In the genomic region with DNA sequence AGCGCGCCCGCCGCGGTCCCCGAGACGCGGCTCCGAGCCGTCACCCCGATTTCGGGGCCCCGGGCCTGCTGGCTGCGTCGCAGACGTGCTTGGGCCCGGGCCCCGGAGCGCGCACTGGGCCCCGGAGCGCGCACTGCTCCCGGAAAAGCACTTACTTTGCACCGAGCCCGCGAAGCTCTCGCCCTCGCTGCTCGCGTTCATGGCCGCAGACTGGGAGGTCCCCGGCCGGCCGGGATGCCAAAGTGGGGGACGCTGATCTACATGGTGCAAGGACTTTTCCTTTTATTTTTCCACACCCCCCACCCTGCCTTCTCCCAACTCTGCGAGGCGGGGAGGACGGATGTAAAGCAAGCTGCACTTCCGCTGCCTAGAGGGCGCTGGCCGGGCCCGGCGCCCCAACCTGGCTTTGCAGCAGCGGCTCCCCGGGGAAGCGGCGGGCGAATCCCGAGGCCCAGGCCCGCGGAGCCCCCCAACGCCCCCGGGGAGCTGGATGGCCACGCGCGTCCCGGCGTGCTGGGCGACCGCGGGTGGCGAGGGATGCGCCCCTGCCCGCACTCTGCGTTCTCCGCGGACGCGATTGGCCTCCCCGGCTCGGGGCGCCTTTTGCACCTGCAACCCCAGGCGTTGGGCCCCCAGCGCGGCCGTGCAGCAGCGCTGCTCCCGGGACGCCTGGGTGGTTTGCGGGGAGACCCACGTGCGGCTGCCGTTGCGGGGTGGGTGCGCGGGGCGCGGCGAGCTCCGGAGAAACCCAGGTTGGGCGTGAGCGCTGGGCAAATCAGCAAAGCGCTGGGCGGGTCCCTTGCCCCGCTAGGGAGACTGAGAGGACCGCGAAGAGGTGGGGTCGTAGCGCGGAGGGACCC, we compare ENCODE assay signal across 8 cellular contexts. TPM values are rescaled to one million over a fixed set of nuclear protein-coding genes. Genes with fewer than 3 reads are reported as not detected.
A peak's percentile ranks its signal among the peaks of the same experiment; 100 is the strongest.
DNase-seq lines count a peak whose midpoint lies in the region; ATAC-seq, FAIRE-seq and TF ChIP-seq lines count a peak whose summit lies in the region.

ZFP64 (minus strand) TSS at position 344 of the 860 bp plus-strand sequence; CDS start at position 201, 143 bp downstream.

- TF ChIP-seq CTCF in astrocyte (IDR thresholded peaks at IDR 0.05; ENCODE audit: insufficient read depth, low read depth, low read length) = peak; percentile 33

- H3K4me3 Mint-ChIP-seq in T-helper 2 cell treated with Interferon-gamma antibody and Interleukin-4, amounts not matched to agents 5 μg/mL and 100 μg/mL, for 36 hours = peak within 1 kb of the TSS; percentile 93
- peak within 1 kb of the TSS; percentile 98 for H3K4me3 Mint-ChIP-seq in astrocyte (ENCODE audit: unreplicated experiment)

- no peaks in the 10 kb centered on the region for H3K36me3 ChIP-seq in astrocyte (ENCODE audit: insufficient read depth, low read length)

- H3K9me3 Mint-ChIP-seq in T-helper 2 cell treated with Interferon-gamma antibody and Interleukin-4, amounts not matched to agents 5 μg/mL and 100 μg/mL, for 36 hours = no peaks in the 10 kb centered on the region
- no peaks in the 10 kb centered on the region for H3K9me3 Mint-ChIP-seq in astrocyte (ENCODE audit: unreplicated experiment)

- H3K4me2 ChIP-seq in astrocyte (ENCODE audit: low read length) = peak within 1 kb of the TSS; percentile 91

- H3K9ac ChIP-seq in astrocyte (ENCODE audit: low read length) = peak within 1 kb of the TSS; percentile 84

- H3K79me2 ChIP-seq in astrocyte (ENCODE audit: insufficient read depth, low read length) = peaks cover 39% of the 10 kb centered on the region

- H3K36me3 Mint-ChIP-seq in T-helper 2 cell treated with Interferon-gamma antibody and Interleukin-4, amounts not matched to agents 5 μg/mL and 100 μg/mL, for 36 hours (ENCODE audit: low read depth) = no peaks in the 10 kb centered on the region
- peaks cover 1% of the 10 kb centered on the region for H3K36me3 Mint-ChIP-seq in astrocyte (ENCODE audit: low read depth, unreplicated experiment)

- H3K27ac Mint-ChIP-seq in T-helper 2 cell treated with Interferon-gamma antibody and Interleukin-4, amounts not matched to agents 5 μg/mL and 100 μg/mL, for 36 hours = peak within 1 kb of the TSS; percentile 90
- peak within 1 kb of the TSS; percentile 87 for H3K27ac Mint-ChIP-seq in astrocyte (ENCODE audit: unreplicated experiment)

- H3K4me1 ChIP-seq in astrocyte (ENCODE audit: insufficient read depth, low read length) = peaks cover 8% of the 10 kb centered on the region

- H3K9me3 ChIP-seq in astrocyte (ENCODE audit: insufficient read depth, low read depth, low read length) = no peaks in the 10 kb centered on the region

- H3K27me3 Mint-ChIP-seq in T-helper 2 cell treated with Interferon-gamma antibody and Interleukin-4, amounts not matched to agents 5 μg/mL and 100 μg/mL, for 36 hours (ENCODE audit: low read depth) = no peaks in the 10 kb centered on the region
- H3K27me3 Mint-ChIP-seq in astrocyte (ENCODE audit: low read depth, unreplicated experiment) = no peaks in the 10 kb centered on the region

- H3K4me1 Mint-ChIP-seq in T-helper 2 cell treated with Interferon-gamma antibody and Interleukin-4, amounts not matched to agents 5 μg/mL and 100 μg/mL, for 36 hours (ENCODE audit: low read depth) = peaks cover 17% of the 10 kb centered on the region
- H3K4me1 Mint-ChIP-seq in astrocyte (ENCODE audit: low read depth, unreplicated experiment) = no peaks in the 10 kb centered on the region

- no peaks in the 10 kb centered on the region for H3K27me3 ChIP-seq in astrocyte (ENCODE audit: insufficient read depth, low read length)

- H4K20me1 ChIP-seq in astrocyte (ENCODE audit: insufficient read depth, low read length) = peaks cover 7% of the 10 kb centered on the region

- peak within 1 kb of the TSS; percentile 92 for H2AFZ ChIP-seq in astrocyte (ENCODE audit: low read depth, low read length)

- peak; percentile 54 for FAIRE-seq in GM12891 (lab: Jason Lieb, UNC)
- no peak for FAIRE-seq in astrocyte (lab: Jason Lieb, UNC)

- peak; percentile 82 for ATAC-seq in HG02642 (IDR thresholded peaks at IDR 0.05; ENCODE audit: poor library complexity, unreplicated experiment)

- H3K4me3 ChIP-seq in astrocyte (ENCODE audit: insufficient read depth, low read depth, low read length) = peak within 1 kb of the TSS; percentile 90

- peak; percentile 75 for DNase-seq in GM12891 (ENCODE audit: insufficient read length, low spot score)
- DNase-seq in NCI-H1105 treated with DMSO at 0.1 percent for 48 hours (lab: John Stamatoyannopoulos, UW) = peak; percentile 69
- peak; percentile 75 for DNase-seq in T-helper 2 cell treated with Interferon-gamma antibody and Interleukin-4, amounts not matched to agents 5 μg/mL and 100 μg/mL, for 36 hours (ENCODE audit: low spot score)
- peak; percentile 64 for DNase-seq in astrocyte (ENCODE audit: low read depth)
- peak; percentile 83 for DNase-seq in hepatic stellate cell (ENCODE audit: low spot score)
- DNase-seq in retina = peak; percentile 94
- no peak for DNase-seq in OCI-M2 (lab: John Stamatoyannopoulos, UW; ENCODE audit: unreplicated experiment)

- peak within 1 kb of the TSS; percentile 65 for H3K27ac ChIP-seq in astrocyte (ENCODE audit: low read depth, low read length)

- peak; percentile 14 for TF ChIP-seq POLR2A in GM12891 (IDR thresholded peaks at IDR 0.05; ENCODE audit: low read depth, low read length)

TF ChIP-seq in GM12891, 5 proteins besides CTCF, POLR2A, EP300 and RAD21:
- TF ChIP-seq SPI1 (IDR thresholded peaks at IDR 0.05; ENCODE audit: low read depth, low read length) (peak; percentile 57), POU2F2 (IDR thresholded peaks at IDR 0.05; ENCODE audit: low read depth, low read length) (no peak; the same call in none of the 2 replicates), TAF1 (IDR thresholded peaks at IDR 0.05; ENCODE audit: low read depth, low read length) (peak; percentile 39)

RNA-seq across cellular contexts. Expression of gene ZFP64, which starts in this region (rescaled TPM):
- polyA plus RNA-seq in GM12891 (2012; ENCODE audit: low read depth, missing spikeins) = 6.5 TPM
- 20.3 TPM in 2 replicates for total RNA-seq in astrocyte
